24 cellular contexts compared by ENCODE assay signal in the genomic region with DNA sequence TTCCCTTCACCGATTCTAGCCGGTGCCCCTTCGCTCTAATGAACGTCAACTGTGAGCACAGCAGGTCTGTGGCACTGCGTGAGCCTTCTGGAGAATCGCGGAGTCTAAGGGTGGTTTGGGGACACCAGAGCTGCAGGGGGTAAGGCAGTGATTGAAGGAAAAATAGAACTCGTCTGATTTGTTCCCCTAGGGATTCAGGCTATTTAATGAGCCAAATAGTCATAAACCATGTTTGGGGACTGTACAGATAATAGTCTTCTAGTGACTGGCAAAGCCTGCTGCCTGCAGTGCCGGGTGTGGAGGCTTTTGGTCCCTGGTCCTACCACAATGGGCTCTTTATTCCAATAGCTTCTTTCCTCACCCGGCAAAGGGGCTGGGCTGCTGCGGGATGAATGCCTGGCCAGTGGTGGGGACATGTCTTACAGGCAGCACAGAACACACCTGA. TPM values are rescaled to one million over a fixed set of nuclear protein-coding genes. Genes with fewer than 3 reads are reported as not detected.
DNase-seq lines count a peak whose midpoint lies in the region; ATAC-seq, FAIRE-seq and TF ChIP-seq lines count a peak whose summit lies in the region.
"Had no signal": no experiment of that assay in that cellular context is flagged by ENCODE, and none has a peak within 500 bp of the region (broad histone marks: within the 10 kb centered on the region; RNA-seq: fewer than 3 reads in every experiment).

No MANE protein-coding gene starts in this region.

- peak; percentile 17; the same call in 1 of the 2 replicates for ATAC-seq in PC-3
- no peak for ATAC-seq in aorta (ENCODE audit: low FRiP score)
- ATAC-seq in naive thymus-derived CD4-positive, alpha-beta T cell, result no peak
- ATAC-seq: activated CD8-positive, alpha-beta T cell treated with anti-CD3 and anti-CD28 coated beads, Interleukin-2, amount 10 ng/mL, durations not matched to agents 7 days and 5 days; CD8-positive, alpha-beta T cell; stimulated activated effector memory CD8-positive, alpha-beta T cell treated with anti-CD3 and anti-CD28 coated beads, Interleukin-12 subunit alpha, Interleukin-12 subunit beta, amount 100 ng/mL, for 72 hours; upper lobe of right lung had no signal

- 80 to 83% methylated on average over 11 of the region's 11 CpGs for WGBS in aorta, 2 donors

- H4K20me1 ChIP-seq in PC-3 (ENCODE audit: low read length), result no peaks in the 10 kb centered on the region

- H3K27me3 ChIP-seq in PC-3 (ENCODE audit: low read length) (no peaks in the 10 kb centered on the region), aorta (ENCODE audit: control insufficient read depth in 1 of 2, insufficient read depth in 2 of 2, low read length in 1 of 2) (no peaks in the 10 kb centered on the region)
- no peaks in the 10 kb centered on the region for H3K27me3 ChIP-seq in naive thymus-derived CD4-positive, alpha-beta T cell (ENCODE audit: control insufficient read depth in 2 of 2, insufficient read depth in 2 of 2, low read length in 2 of 2)
- H3K27me3 ChIP-seq: cardiac muscle cell, upper lobe of right lung had no signal

- no TSS peak for BruUV-seq in PC-3 (replicated peaks; lab: Mats Ljungman, UMichigan)

- H3K36me3 ChIP-seq in PC-3 (ENCODE audit: low read depth, low read length) (no peaks in the 10 kb centered on the region), aorta (ENCODE audit: control insufficient read depth in 1 of 2, insufficient read depth in 2 of 2, low read length in 1 of 2) (no peaks in the 10 kb centered on the region), kidney (ENCODE audit: control insufficient read depth in 1 of 2, insufficient read depth in 2 of 2, low read length in 2 of 2) (no peaks in the 10 kb centered on the region)
- H3K36me3 ChIP-seq in naive thymus-derived CD4-positive, alpha-beta T cell (ENCODE audit: control insufficient read depth in 2 of 3, insufficient read depth in 3 of 3, low read length in 3 of 3), result no peaks in the 10 kb centered on the region
- H3K36me3 ChIP-seq: cardiac muscle cell, upper lobe of right lung had no signal

- H3K9me3 ChIP-seq in PC-3 (ENCODE audit: low read length), result no peaks in the 10 kb centered on the region
- no peaks in the 10 kb centered on the region for H3K9me3 ChIP-seq in aorta (ENCODE audit: control insufficient read depth, low read length)
- no peaks in the 10 kb centered on the region for H3K9me3 ChIP-seq in kidney (ENCODE audit: control insufficient read depth in 1 of 2, low read length in 2 of 2)
- no peaks in the 10 kb centered on the region for H3K9me3 ChIP-seq in naive thymus-derived CD4-positive, alpha-beta T cell (ENCODE audit: control insufficient read depth in 2 of 3, low read length in 3 of 3)
- H3K9me3 ChIP-seq: upper lobe of right lung had no signal

- H3K4me3 ChIP-seq in PC-3 (ENCODE audit: low read length) (no peak overlapping the region), aorta (ENCODE audit: low read length in 2 of 2) (no peak overlapping the region), kidney (ENCODE audit: low read length in 2 of 2) (no peak overlapping the region)
- H3K4me3 ChIP-seq in naive thymus-derived CD4-positive, alpha-beta T cell (ENCODE audit: low read length), result no peak overlapping the region
- H3K4me3 ChIP-seq: cardiac muscle cell, upper lobe of right lung had no signal

- H3K27ac ChIP-seq in PC-3 (ENCODE audit: low read length) (no peak overlapping the region), aorta (ENCODE audit: low read depth in 1 of 2, low read length in 2 of 2) (no peak overlapping the region), kidney (ENCODE audit: low read depth in 2 of 2, low read length in 2 of 2) (no peak overlapping the region)
- no peak overlapping the region for H3K27ac ChIP-seq in naive thymus-derived CD4-positive, alpha-beta T cell (ENCODE audit: low read depth, low read length)
- H3K27ac ChIP-seq: cardiac muscle cell, parathyroid adenoma, RWPE1, upper lobe of right lung had no signal

- POLR2A ChIA-PET in PC-3 (lab: Charles Lee; ENCODE audit: unreplicated experiment), result no interaction called here
- POLR2A ChIA-PET in naive thymus-derived CD4-positive, alpha-beta T cell (lab: Charles Lee), result no interaction called here

- no peak overlapping the region for H3K4me2 ChIP-seq in PC-3 (ENCODE audit: low read length)

- CTCF ChIA-PET in PC-3 (lab: Charles Lee), result interaction anchor here (0.6 kb wide), 1 partner anchor 198 kb away, joined by 11 read pairs; no protein-coding TSS in a partner anchor
- CTCF ChIA-PET in naive thymus-derived CD4-positive, alpha-beta T cell (lab: Charles Lee), result no interaction called here

- no peaks in the 10 kb centered on the region for H3K79me2 ChIP-seq in PC-3 (ENCODE audit: low read length)
- H3K79me2 ChIP-seq: parathyroid adenoma had no signal

- no peak overlapping the region for H3K9ac ChIP-seq in PC-3 (ENCODE audit: low read length)
- no peak overlapping the region for H3K9ac ChIP-seq in kidney (ENCODE audit: low read length in 2 of 2)
- H3K9ac ChIP-seq: parathyroid adenoma had no signal

- no peak overlapping the region for H3K4me3 Mint-ChIP-seq in naive thymus-derived CD4-positive, alpha-beta T cell
- H3K4me3 Mint-ChIP-seq: activated CD8-positive, alpha-beta T cell treated with anti-CD3 and anti-CD28 coated beads, Interleukin-2, amount 10 ng/mL, durations not matched to agents 7 days and 5 days; activated naive CD8-positive, alpha-beta T cell treated with anti-CD3 and anti-CD28 coated beads, Interleukin-2, amount 10 ng/mL, durations not matched to agents 7 days and 5 days; CD8-positive, alpha-beta T cell; H9; stimulated activated effector memory CD8-positive, alpha-beta T cell treated with anti-CD3 and anti-CD28 coated beads, Interleukin-12 subunit alpha, Interleukin-12 subunit beta, amount 100 ng/mL, for 72 hours had no signal

- H2AFZ ChIP-seq in PC-3 (ENCODE audit: low read length), result no peak overlapping the region
- H2AFZ ChIP-seq: parathyroid adenoma had no signal

- H3K27me3 Mint-ChIP-seq in naive thymus-derived CD4-positive, alpha-beta T cell, result peaks cover 0 to 5% (median 0%) of the 10 kb centered on the region in 5 donors

- FAIRE-seq in kidney (lab: Jason Lieb, UNC), result no peak
- FAIRE-seq: A204.1 had no signal

- no peaks in the 10 kb centered on the region for H3K36me3 Mint-ChIP-seq in naive thymus-derived CD4-positive, alpha-beta T cell
- H3K36me3 Mint-ChIP-seq: activated naive CD8-positive, alpha-beta T cell treated with anti-CD3 and anti-CD28 coated beads, Interleukin-2, amount 10 ng/mL, durations not matched to agents 7 days and 5 days; CD8-positive, alpha-beta T cell; stimulated activated effector memory CD8-positive, alpha-beta T cell treated with anti-CD3 and anti-CD28 coated beads, Interleukin-12 subunit alpha, Interleukin-12 subunit beta, amount 100 ng/mL, for 72 hours had no signal

- H3K27ac Mint-ChIP-seq in naive thymus-derived CD4-positive, alpha-beta T cell, result no peak overlapping the region
- H3K27ac Mint-ChIP-seq: activated CD8-positive, alpha-beta T cell treated with anti-CD3 and anti-CD28 coated beads, Interleukin-2, amount 10 ng/mL, durations not matched to agents 7 days and 5 days; activated naive CD8-positive, alpha-beta T cell treated with anti-CD3 and anti-CD28 coated beads, Interleukin-2, amount 10 ng/mL, durations not matched to agents 7 days and 5 days; CD8-positive, alpha-beta T cell; stimulated activated effector memory CD8-positive, alpha-beta T cell treated with anti-CD3 and anti-CD28 coated beads, Interleukin-12 subunit alpha, Interleukin-12 subunit beta, amount 100 ng/mL, for 72 hours had no signal

- peak; percentile 39 for DNase-seq in NCI-H2107 treated with DMSO at 0.1 percent for 48 hours (lab: John Stamatoyannopoulos, UW; ENCODE audit: unreplicated experiment)
- no peak for DNase-seq in NCI-H2107 (lab: John Stamatoyannopoulos, UW)
- no peak for DNase-seq in PC-3
- DNase-seq in head of caudate nucleus, result peak in 41 of 42 donors; percentile 23 to 83 (median 64)
- DNase-seq in retina, result peak; percentile 69
- DNase-seq in aorta, result no peak
- DNase-seq in kidney, result no peak
- no peak for DNase-seq in naive thymus-derived CD4-positive, alpha-beta T cell
- DNase-seq: activated CD8-positive, alpha-beta T cell treated with anti-CD3 and anti-CD28 coated beads, Interleukin-2, amount 10 ng/mL, durations not matched to agents 7 days and 5 days; activated naive CD8-positive, alpha-beta T cell treated with anti-CD3 and anti-CD28 coated beads, Interleukin-2, amount 10 ng/mL, durations not matched to agents 7 days and 5 days; CD8-positive, alpha-beta T cell; effector memory CD4-positive, alpha-beta T cell; H9; KBM-7; NCI-H2227 treated with DMSO at 0.1 percent for 48 hours; stimulated activated CD4-positive, alpha-beta T cell treated with anti-CD3 and anti-CD28 coated beads, Interleukin-12 subunit alpha, Interleukin-12 subunit beta, amount 100 ng/mL, for 4 hours; upper lobe of right lung had no signal

- H3K9me3 Mint-ChIP-seq in naive thymus-derived CD4-positive, alpha-beta T cell, result no peaks in the 10 kb centered on the region
- H3K9me3 Mint-ChIP-seq: activated naive CD8-positive, alpha-beta T cell treated with anti-CD3 and anti-CD28 coated beads, Interleukin-2, amount 10 ng/mL, durations not matched to agents 7 days and 5 days; CD8-positive, alpha-beta T cell; H9; stimulated activated effector memory CD8-positive, alpha-beta T cell treated with anti-CD3 and anti-CD28 coated beads, Interleukin-12 subunit alpha, Interleukin-12 subunit beta, amount 100 ng/mL, for 72 hours had no signal

- no peaks in the 10 kb centered on the region for H3F3A ChIP-seq in PC-3 (ENCODE audit: low read length, unreplicated experiment)

- intact Hi-C loops in PC-3 (cut with micrococcal nuclease) (no loop called here), head of caudate nucleus (cut with DNase I) (no loop called here), aorta (cut with DNase I) (no loop called here), kidney (cut with DNase I) (no loop called here)
- intact Hi-C loops in naive thymus-derived CD4-positive, alpha-beta T cell (cut with micrococcal nuclease), result no loop called here

- peaks cover 0 to 6% (median 2%) of the 10 kb centered on the region in 7 donors for H3K4me1 Mint-ChIP-seq in naive thymus-derived CD4-positive, alpha-beta T cell

- H3K4me1 ChIP-seq in PC-3 (ENCODE audit: insufficient read depth, low read length) (no peaks in the 10 kb centered on the region), aorta (ENCODE audit: control insufficient read depth in 1 of 2, insufficient read depth in 2 of 2, low read length in 2 of 2) (no peaks in the 10 kb centered on the region), kidney (ENCODE audit: control insufficient read depth in 1 of 2, insufficient read depth in 1 of 2, low read depth in 1 of 2, low read length in 2 of 2) (no peaks in the 10 kb centered on the region)
- no peaks in the 10 kb centered on the region for H3K4me1 ChIP-seq in naive thymus-derived CD4-positive, alpha-beta T cell (ENCODE audit: control insufficient read depth in 2 of 2, insufficient read depth in 2 of 2, low read length in 2 of 2)
- H3K4me1 ChIP-seq: parathyroid adenoma, upper lobe of right lung had no signal

- H3K9me2 ChIP-seq in PC-3 (replicated peaks; ENCODE audit: low read length), result no peaks in the 10 kb centered on the region

- TF ChIP-seq CTCF in PC-3 (conservative IDR thresholded peaks at IDR 0.05; ENCODE audit: low read depth, low read length), result no peak
- no peak for TF ChIP-seq CTCF in kidney (IDR thresholded peaks at IDR 0.05; ENCODE audit: borderline replicate concordance, extremely low read depth, insufficient read depth)

RNA-seq across cellular contexts. Expression of a gene that starts 11.1 kb away (rescaled TPM):
- total RNA-seq in PC-3 (2014; rRNA removed) (7.8 and 10.6 TPM in 2 replicates), aorta (not detected), kidney (0.09 TPM)
- polyA plus RNA-seq in aorta (not detected), kidney (ENCODE audit: insufficient read depth, low read depth, low replicate concordance) (not detected)
- total RNA-seq in naive thymus-derived CD4-positive, alpha-beta T cell, result under 1 TPM in 4 of 5 experiments, not detected in 1; 0.11 to 0.78 (median 0.14) TPM
- not detected for polyA plus RNA-seq in naive thymus-derived CD4-positive, alpha-beta T cell
- total RNA-seq: CD8-positive, alpha-beta T cell; T-helper 1 cell treated with Interleukin-12 subunit alpha and Interleukin-12 subunit beta and Interleukin-4 antibody, amounts not matched to agents 30 ng/mL and 1 ng/mL, for 36 hours had no signal
- polyA plus RNA-seq: cardiac muscle cell had no signal

RNA-seq across cellular contexts. Expression of a gene that starts 55.2 kb away (rescaled TPM):
- total RNA-seq in PC-3 (2014; rRNA removed) (161 and 162 TPM in 2 replicates), aorta (10 to 100 TPM; 13.9 to 14.6 TPM), kidney (80.3 TPM)
- polyA plus RNA-seq in aorta (1 to 10 TPM; 1.0 to 4.1 TPM), kidney (ENCODE audit: insufficient read depth, low read depth, low replicate concordance) (12.4 TPM)
- total RNA-seq in naive thymus-derived CD4-positive, alpha-beta T cell, result 10 to 100 TPM in 1 of 5 experiments, 1 to 10 TPM in 2, under 1 TPM in 2; 0.81 to 45.5 (median 1.4) TPM
- under 1 TPM; 0.36 to 0.39 TPM for polyA plus RNA-seq in naive thymus-derived CD4-positive, alpha-beta T cell
- polyA plus RNA-seq: fibroblast of lung had no signal

Comparison
In these comparisons a context has a peak if more than half of its experiments do, and no peak if none do; other contexts are left out.
1. DNase-seq: peak in NCI-H2107 treated with DMSO at 0.1 percent for 48 hours (single experiment), head of caudate nucleus (41 of 42) and retina (single experiment); none in NCI-H2107 (single experiment), PC-3 (single experiment), aorta (0 of 2), kidney (single experiment) and naive thymus-derived CD4-positive, alpha-beta T cell (0 of 9).